In the genomic region with DNA sequence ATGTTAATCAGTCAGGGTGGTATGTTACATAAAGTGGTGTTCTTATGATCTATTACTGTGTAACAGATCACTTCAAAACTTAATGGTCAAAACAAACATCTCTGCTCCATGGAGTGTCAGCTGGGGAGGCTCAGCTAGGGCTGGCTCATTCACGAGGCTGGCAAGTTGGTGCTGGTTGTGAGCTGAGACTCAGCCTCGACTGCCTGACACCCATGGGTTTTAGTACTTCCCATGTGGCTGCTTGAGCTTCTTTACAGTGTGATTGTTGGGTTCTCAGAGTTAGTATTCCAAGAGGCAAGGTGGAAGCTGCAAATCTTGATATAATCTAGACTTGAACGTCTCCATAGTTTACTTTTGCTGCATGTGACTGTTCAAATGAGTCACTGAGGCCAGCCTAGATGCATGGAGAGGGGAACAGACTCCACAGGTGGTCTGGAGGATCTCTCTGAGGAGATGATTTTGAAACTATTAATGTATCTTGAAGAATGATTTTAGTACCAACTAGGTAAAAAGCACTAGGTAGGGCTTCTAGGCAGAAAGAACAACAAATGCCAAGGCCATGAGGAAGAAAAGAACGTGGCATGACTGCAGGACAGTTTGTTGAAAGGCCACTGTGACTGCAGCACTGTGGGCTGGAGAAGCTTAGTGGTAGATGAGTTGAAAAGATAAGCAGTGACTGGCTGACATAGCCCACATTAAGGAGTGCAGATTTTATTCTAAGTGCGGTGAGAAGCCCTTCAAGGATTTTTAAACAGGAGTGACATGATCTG, we compare ENCODE assay signal across 1 cellular context.
TF ChIP-seq lines count a peak whose summit lies in the region.

No MANE protein-coding gene starts in this region.

TF ChIP-seq in K562, 482 proteins besides CTCF, POLR2A, EP300 and RAD21 (continued from another document and continues in another):
- TF ChIP-seq, protein P1, sequence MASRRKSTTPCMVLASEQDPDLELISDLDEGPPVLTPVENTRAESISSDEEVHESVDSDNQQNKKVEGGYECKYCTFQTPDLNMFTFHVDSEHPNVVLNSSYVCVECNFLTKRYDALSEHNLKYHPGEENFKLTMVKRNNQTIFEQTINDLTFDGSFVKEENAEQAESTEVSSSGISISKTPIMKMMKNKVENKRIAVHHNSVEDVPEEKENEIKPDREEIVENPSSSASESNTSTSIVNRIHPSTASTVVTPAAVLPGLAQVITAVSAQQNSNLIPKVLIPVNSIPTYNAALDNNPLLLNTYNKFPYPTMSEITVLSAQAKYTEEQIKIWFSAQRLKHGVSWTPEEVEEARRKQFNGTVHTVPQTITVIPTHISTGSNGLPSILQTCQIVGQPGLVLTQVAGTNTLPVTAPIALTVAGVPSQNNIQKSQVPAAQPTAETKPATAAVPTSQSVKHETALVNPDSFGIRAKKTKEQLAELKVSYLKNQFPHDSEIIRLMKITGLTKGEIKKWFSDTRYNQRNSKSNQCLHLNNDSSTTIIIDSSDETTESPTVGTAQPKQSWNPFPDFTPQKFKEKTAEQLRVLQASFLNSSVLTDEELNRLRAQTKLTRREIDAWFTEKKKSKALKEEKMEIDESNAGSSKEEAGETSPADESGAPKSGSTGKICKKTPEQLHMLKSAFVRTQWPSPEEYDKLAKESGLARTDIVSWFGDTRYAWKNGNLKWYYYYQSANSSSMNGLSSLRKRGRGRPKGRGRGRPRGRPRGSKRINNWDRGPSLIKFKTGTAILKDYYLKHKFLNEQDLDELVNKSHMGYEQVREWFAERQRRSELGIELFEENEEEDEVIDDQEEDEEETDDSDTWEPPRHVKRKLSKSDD (conservative IDR thresholded peaks at IDR 0.05; ENCODE audit: low read length), result no peak
- no peak for TF ChIP-seq ATF1 (CRISPR knock-in tag; IDR thresholded peaks at IDR 0.05)
- no peak for TF ChIP-seq ATF1 (tag; IDR thresholded peaks at IDR 0.05)
- no peak for TF ChIP-seq PHB2 (IDR thresholded peaks at IDR 0.05; ENCODE audit: low read depth)
- no peak for TF ChIP-seq NCOR1 (IDR thresholded peaks at IDR 0.05)
- no peak for TF ChIP-seq TBL1XR1 (IDR thresholded peaks at IDR 0.05; ENCODE audit: low read length in 2 of 2)
- TF ChIP-seq, protein P2, sequence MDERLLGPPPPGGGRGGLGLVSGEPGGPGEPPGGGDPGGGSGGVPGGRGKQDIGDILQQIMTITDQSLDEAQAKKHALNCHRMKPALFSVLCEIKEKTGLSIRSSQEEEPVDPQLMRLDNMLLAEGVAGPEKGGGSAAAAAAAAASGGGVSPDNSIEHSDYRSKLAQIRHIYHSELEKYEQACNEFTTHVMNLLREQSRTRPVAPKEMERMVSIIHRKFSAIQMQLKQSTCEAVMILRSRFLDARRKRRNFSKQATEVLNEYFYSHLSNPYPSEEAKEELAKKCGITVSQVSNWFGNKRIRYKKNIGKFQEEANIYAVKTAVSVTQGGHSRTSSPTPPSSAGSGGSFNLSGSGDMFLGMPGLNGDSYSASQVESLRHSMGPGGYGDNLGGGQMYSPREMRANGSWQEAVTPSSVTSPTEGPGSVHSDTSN (CRISPR knock-in tag; IDR thresholded peaks at IDR 0.05; ENCODE audit: low read depth), result no peak
- TF ChIP-seq, protein P2 (tag; conservative IDR thresholded peaks at IDR 0.05; ENCODE audit: low read depth), result no peak
- TF ChIP-seq MTF1 (CRISPR knock-in tag; IDR thresholded peaks at IDR 0.05; ENCODE audit: borderline replicate concordance), result no peak
- TF ChIP-seq KDM1A (IDR thresholded peaks at IDR 0.05), result peak; percentile 55 to 59; a peak in 2 of 4 replicates
- no peak for TF ChIP-seq ZNF707 (CRISPR knock-in tag; conservative IDR thresholded peaks at IDR 0.05)
- TF ChIP-seq, protein P3, sequence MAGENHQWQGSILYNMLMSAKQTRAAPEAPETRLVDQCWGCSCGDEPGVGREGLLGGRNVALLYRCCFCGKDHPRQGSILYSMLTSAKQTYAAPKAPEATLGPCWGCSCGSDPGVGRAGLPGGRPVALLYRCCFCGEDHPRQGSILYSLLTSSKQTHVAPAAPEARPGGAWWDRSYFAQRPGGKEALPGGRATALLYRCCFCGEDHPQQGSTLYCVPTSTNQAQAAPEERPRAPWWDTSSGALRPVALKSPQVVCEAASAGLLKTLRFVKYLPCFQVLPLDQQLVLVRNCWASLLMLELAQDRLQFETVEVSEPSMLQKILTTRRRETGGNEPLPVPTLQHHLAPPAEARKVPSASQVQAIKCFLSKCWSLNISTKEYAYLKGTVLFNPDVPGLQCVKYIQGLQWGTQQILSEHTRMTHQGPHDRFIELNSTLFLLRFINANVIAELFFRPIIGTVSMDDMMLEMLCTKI (IDR thresholded peaks at IDR 0.05; ENCODE audit: partially characterized antibody), result no peak
- no peak for TF ChIP-seq PRMT5 (CRISPR knock-in tag; IDR thresholded peaks at IDR 0.05)
- TF ChIP-seq ZNF121 (CRISPR knock-in tag; conservative IDR thresholded peaks at IDR 0.05), result no peak
- TF ChIP-seq ZNF766 (CRISPR knock-in tag; conservative IDR thresholded peaks at IDR 0.05), result no peak
- TF ChIP-seq HCFC1 (IDR thresholded peaks at IDR 0.05; ENCODE audit: low read depth, low read length), result no peak
- no peak for TF ChIP-seq ZC3H8 (IDR thresholded peaks at IDR 0.05)
- TF ChIP-seq, protein P4, sequence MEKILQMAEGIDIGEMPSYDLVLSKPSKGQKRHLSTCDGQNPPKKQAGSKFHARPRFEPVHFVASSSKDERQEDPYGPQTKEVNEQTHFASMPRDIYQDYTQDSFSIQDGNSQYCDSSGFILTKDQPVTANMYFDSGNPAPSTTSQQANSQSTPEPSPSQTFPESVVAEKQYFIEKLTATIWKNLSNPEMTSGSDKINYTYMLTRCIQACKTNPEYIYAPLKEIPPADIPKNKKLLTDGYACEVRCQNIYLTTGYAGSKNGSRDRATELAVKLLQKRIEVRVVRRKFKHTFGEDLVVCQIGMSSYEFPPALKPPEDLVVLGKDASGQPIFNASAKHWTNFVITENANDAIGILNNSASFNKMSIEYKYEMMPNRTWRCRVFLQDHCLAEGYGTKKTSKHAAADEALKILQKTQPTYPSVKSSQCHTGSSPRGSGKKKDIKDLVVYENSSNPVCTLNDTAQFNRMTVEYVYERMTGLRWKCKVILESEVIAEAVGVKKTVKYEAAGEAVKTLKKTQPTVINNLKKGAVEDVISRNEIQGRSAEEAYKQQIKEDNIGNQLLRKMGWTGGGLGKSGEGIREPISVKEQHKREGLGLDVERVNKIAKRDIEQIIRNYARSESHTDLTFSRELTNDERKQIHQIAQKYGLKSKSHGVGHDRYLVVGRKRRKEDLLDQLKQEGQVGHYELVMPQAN (IDR thresholded peaks at IDR 0.05; ENCODE audit: borderline replicate concordance), result no peak
- peak; percentile 59; the same call in 1 of the 2 replicates for TF ChIP-seq PHF21A (IDR thresholded peaks at IDR 0.05; ENCODE audit: borderline replicate concordance, low read depth)
- TF ChIP-seq ARNT (IDR thresholded peaks at IDR 0.05), result no peak
- TF ChIP-seq ZNF696 (CRISPR knock-in tag; conservative IDR thresholded peaks at IDR 0.05), result no peak
- no peak for TF ChIP-seq NCOA2 (IDR thresholded peaks at IDR 0.05; ENCODE audit: partially characterized antibody in 2 of 2)
- no peak for TF ChIP-seq NCOA4 (IDR thresholded peaks at IDR 0.05; ENCODE audit: partially characterized antibody)
- TF ChIP-seq, protein P5, sequence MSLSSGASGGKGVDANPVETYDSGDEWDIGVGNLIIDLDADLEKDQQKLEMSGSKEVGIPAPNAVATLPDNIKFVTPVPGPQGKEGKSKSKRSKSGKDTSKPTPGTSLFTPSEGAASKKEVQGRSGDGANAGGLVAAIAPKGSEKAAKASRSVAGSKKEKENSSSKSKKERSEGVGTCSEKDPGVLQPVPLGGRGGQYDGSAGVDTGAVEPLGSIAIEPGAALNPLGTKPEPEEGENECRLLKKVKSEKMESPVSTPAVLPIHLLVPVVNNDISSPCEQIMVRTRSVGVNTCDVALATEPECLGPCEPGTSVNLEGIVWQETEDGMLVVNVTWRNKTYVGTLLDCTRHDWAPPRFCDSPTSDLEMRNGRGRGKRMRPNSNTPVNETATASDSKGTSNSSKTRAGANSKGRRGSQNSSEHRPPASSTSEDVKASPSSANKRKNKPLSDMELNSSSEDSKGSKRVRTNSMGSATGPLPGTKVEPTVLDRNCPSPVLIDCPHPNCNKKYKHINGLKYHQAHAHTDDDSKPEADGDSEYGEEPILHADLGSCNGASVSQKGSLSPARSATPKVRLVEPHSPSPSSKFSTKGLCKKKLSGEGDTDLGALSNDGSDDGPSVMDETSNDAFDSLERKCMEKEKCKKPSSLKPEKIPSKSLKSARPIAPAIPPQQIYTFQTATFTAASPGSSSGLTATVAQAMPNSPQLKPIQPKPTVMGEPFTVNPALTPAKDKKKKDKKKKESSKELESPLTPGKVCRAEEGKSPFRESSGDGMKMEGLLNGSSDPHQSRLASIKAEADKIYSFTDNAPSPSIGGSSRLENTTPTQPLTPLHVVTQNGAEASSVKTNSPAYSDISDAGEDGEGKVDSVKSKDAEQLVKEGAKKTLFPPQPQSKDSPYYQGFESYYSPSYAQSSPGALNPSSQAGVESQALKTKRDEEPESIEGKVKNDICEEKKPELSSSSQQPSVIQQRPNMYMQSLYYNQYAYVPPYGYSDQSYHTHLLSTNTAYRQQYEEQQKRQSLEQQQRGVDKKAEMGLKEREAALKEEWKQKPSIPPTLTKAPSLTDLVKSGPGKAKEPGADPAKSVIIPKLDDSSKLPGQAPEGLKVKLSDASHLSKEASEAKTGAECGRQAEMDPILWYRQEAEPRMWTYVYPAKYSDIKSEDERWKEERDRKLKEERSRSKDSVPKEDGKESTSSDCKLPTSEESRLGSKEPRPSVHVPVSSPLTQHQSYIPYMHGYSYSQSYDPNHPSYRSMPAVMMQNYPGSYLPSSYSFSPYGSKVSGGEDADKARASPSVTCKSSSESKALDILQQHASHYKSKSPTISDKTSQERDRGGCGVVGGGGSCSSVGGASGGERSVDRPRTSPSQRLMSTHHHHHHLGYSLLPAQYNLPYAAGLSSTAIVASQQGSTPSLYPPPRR (CRISPR knock-in tag; IDR thresholded peaks at IDR 0.05; ENCODE audit: borderline replicate concordance), result no peak
- TF ChIP-seq SMARCA5 (IDR thresholded peaks at IDR 0.05), result no peak
- no peak for TF ChIP-seq CAMTA2 (CRISPR knock-in tag; conservative IDR thresholded peaks at IDR 0.05)
- TF ChIP-seq, protein P6, sequence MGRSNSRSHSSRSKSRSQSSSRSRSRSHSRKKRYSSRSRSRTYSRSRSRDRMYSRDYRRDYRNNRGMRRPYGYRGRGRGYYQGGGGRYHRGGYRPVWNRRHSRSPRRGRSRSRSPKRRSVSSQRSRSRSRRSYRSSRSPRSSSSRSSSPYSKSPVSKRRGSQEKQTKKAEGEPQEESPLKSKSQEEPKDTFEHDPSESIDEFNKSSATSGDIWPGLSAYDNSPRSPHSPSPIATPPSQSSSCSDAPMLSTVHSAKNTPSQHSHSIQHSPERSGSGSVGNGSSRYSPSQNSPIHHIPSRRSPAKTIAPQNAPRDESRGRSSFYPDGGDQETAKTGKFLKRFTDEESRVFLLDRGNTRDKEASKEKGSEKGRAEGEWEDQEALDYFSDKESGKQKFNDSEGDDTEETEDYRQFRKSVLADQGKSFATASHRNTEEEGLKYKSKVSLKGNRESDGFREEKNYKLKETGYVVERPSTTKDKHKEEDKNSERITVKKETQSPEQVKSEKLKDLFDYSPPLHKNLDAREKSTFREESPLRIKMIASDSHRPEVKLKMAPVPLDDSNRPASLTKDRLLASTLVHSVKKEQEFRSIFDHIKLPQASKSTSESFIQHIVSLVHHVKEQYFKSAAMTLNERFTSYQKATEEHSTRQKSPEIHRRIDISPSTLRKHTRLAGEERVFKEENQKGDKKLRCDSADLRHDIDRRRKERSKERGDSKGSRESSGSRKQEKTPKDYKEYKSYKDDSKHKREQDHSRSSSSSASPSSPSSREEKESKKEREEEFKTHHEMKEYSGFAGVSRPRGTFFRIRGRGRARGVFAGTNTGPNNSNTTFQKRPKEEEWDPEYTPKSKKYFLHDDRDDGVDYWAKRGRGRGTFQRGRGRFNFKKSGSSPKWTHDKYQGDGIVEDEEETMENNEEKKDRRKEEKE (IDR thresholded peaks at IDR 0.05; ENCODE audit: borderline replicate concordance in 1 of 2, control insufficient read depth in 1 of 2, low read depth in 2 of 2, low read length in 1 of 2), result no peak
- TF ChIP-seq, protein P7, sequence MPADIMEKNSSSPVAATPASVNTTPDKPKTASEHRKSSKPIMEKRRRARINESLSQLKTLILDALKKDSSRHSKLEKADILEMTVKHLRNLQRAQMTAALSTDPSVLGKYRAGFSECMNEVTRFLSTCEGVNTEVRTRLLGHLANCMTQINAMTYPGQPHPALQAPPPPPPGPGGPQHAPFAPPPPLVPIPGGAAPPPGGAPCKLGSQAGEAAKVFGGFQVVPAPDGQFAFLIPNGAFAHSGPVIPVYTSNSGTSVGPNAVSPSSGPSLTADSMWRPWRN (IDR thresholded peaks at IDR 0.05; ENCODE audit: low read depth), result peak; percentile 53; the same call in 1 of the 2 replicates
- no peak for TF ChIP-seq ARID2 (IDR thresholded peaks at IDR 0.05)
- TF ChIP-seq NFATC3 (IDR thresholded peaks at IDR 0.05), result no peak
- no peak for TF ChIP-seq CHD1 (IDR thresholded peaks at IDR 0.05; ENCODE audit: low read length)
- no peak for TF ChIP-seq OTX1 (CRISPR knock-in tag; IDR thresholded peaks at IDR 0.05)
- TF ChIP-seq SNIP1 (IDR thresholded peaks at IDR 0.05; ENCODE audit: low read depth), result no peak
- TF ChIP-seq, protein P8, sequence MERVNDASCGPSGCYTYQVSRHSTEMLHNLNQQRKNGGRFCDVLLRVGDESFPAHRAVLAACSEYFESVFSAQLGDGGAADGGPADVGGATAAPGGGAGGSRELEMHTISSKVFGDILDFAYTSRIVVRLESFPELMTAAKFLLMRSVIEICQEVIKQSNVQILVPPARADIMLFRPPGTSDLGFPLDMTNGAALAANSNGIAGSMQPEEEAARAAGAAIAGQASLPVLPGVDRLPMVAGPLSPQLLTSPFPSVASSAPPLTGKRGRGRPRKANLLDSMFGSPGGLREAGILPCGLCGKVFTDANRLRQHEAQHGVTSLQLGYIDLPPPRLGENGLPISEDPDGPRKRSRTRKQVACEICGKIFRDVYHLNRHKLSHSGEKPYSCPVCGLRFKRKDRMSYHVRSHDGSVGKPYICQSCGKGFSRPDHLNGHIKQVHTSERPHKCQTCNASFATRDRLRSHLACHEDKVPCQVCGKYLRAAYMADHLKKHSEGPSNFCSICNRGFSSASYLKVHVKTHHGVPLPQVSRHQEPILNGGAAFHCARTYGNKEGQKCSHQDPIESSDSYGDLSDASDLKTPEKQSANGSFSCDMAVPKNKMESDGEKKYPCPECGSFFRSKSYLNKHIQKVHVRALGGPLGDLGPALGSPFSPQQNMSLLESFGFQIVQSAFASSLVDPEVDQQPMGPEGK (CRISPR knock-in tag; IDR thresholded peaks at IDR 0.05; ENCODE audit: borderline replicate concordance), result no peak
- TF ChIP-seq, protein P9, sequence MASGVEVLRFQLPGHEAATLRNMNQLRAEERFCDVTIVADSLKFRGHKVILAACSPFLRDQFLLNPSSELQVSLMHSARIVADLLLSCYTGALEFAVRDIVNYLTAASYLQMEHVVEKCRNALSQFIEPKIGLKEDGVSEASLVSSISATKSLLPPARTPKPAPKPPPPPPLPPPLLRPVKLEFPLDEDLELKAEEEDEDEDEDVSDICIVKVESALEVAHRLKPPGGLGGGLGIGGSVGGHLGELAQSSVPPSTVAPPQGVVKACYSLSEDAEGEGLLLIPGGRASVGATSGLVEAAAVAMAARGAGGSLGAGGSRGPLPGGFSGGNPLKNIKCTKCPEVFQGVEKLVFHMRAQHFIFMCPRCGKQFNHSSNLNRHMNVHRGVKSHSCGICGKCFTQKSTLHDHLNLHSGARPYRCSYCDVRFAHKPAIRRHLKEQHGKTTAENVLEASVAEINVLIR (CRISPR knock-in tag; IDR thresholded peaks at IDR 0.05), result no peak
- no peak for TF ChIP-seq RBM25 (IDR thresholded peaks at IDR 0.05; ENCODE audit: low read depth, low read length, severe bottlenecking)
